In the genomic region with DNA sequence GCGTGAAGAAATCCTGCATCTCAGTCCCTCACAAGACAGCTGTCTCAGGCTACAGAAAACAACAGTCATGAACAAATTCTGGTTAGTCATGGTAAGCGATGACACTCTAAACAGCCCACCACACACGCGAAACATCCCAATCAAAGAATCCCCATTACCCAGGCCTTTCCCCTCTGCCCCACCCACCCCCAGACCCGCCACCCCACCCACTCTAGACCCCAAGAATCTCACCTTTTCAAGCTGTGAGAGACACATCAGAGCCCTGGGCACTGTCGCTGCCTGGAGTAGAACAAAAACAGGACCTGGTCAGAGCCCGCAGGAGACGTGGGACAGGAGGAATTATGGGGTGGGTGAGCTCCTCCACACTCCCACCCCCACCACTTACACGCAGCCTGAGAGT, we compare ENCODE assay signal across 1 cellular context.
TF ChIP-seq lines count a peak whose summit lies in the region.

No MANE protein-coding gene starts in this region.

TF ChIP-seq in GM12878, 131 proteins besides CTCF, POLR2A, EP300 and RAD21:
- TF ChIP-seq POLR2AphosphoS2 (IDR thresholded peaks at IDR 0.05; ENCODE audit: low read depth, low read length) = peak; percentile 40; the same call in 1 of the 2 replicates
- TF ChIP-seq CBFB (IDR thresholded peaks at IDR 0.05; ENCODE audit: low read depth) = no peak
- no peak for TF ChIP-seq BRCA1 (IDR thresholded peaks at IDR 0.05; ENCODE audit: low read depth, low read length)
- TF ChIP-seq NFXL1 (IDR thresholded peaks at IDR 0.05; ENCODE audit: borderline replicate concordance) = no peak
- TF ChIP-seq SUPT20H (IDR thresholded peaks at IDR 0.05; ENCODE audit: borderline replicate concordance, control insufficient read depth, low read depth, low read length) = no peak
TF ChIP-seq in GM12878: peak in this region for 1.
